14 cellular contexts compared by ENCODE assay signal in genomic region chr6:163731215-163732013, GRCh38.
A peak's percentile ranks its signal among the peaks of the same experiment; 100 is the strongest.
DNase-seq lines count a peak whose midpoint lies in the region; ATAC-seq and TF ChIP-seq lines count a peak whose summit lies in the region.
"Had no signal": no experiment of that assay in that cellular context is flagged by ENCODE, and none has a peak within 500 bp of the region (broad histone marks: within the 10 kb centered on the region; RNA-seq: fewer than 3 reads in every experiment).

No MANE protein-coding gene starts in this region.

- peak overlapping the region; percentile 63 to 81 (median 67); a peak in 19 of 22 replicates for H3K4me2 ChIP-seq in BLaER1 treated with 17β-estradiol and CSF1 and Interleukin-3, amounts not matched to agents 10 nM and 100 nM

- H3K4me3 ChIP-seq in BLaER1 treated with 17β-estradiol and CSF1 and Interleukin-3, amounts not matched to agents 10 nM and 100 nM: no peak overlapping the region
- H3K4me3 ChIP-seq in gastrocnemius medialis: no peak overlapping the region
- H3K4me3 ChIP-seq: SJCRH30 had no signal

- ATAC-seq in gastrocnemius medialis: peak in 1 of 2 donors; percentile 6

- DNase-seq in RPMI7951 (ENCODE audit: low read depth) (peak; percentile 19), islet precursor cell (peak; percentile 67), gastrocnemius medialis (no peak), A172 (ENCODE audit: low spot score) (no peak), AG20443 (ENCODE audit: low spot score) (no peak), MV-4-11 (lab: John Stamatoyannopoulos, UW) (no peak)
- DNase-seq: EL, H7, NCI-H1417 treated with DMSO at 0.1 percent for 48 hours, NCI-H2029, NCI-H510A treated with DMSO at 0.1 percent for 48 hours, SJCRH30 had no signal

- H3K27me3 ChIP-seq in BLaER1 treated with 17β-estradiol and CSF1 and Interleukin-3, amounts not matched to agents 10 nM and 100 nM: no peaks in the 10 kb centered on the region
- H3K27me3 ChIP-seq in gastrocnemius medialis: no peaks in the 10 kb centered on the region
- H3K27me3 ChIP-seq: SJCRH30 had no signal

- peak overlapping the region in 1 of 11 experiments; percentile 16; a peak in 1 of 22 replicates for H3K27ac ChIP-seq in BLaER1 treated with 17β-estradiol and CSF1 and Interleukin-3, amounts not matched to agents 10 nM and 100 nM
- peak overlapping the region in 3 of 4 donors; percentile 53 to 77 (median 66) for H3K27ac ChIP-seq in gastrocnemius medialis
- H3K27ac ChIP-seq: C4-2B, SJCRH30 had no signal

- H3K4me1 ChIP-seq in BLaER1 treated with 17β-estradiol and CSF1 and Interleukin-3, amounts not matched to agents 10 nM and 100 nM: peaks cover 25 to 68% (median 44%) of the 10 kb centered on the region in 10 experiments
- H3K4me1 ChIP-seq in gastrocnemius medialis: peaks cover 15 to 20% of the 10 kb centered on the region in 2 donors
- H3K4me1 ChIP-seq: SJCRH30 had no signal

- intact Hi-C loops in gastrocnemius medialis (cut with DNase I; ENCODE audit: low total_unique reads): no loop called here

- no peaks in the 10 kb centered on the region for H4K20me1 ChIP-seq in BLaER1 treated with 17β-estradiol and CSF1 and Interleukin-3, amounts not matched to agents 10 nM and 100 nM

- no peaks in the 10 kb centered on the region for H3K36me3 ChIP-seq in BLaER1 treated with 17β-estradiol and CSF1 and Interleukin-3, amounts not matched to agents 10 nM and 100 nM
- H3K36me3 ChIP-seq in gastrocnemius medialis: no peaks in the 10 kb centered on the region
- H3K36me3 ChIP-seq: SJCRH30 had no signal

- TF ChIP-seq POLR2A in gastrocnemius medialis (IDR thresholded peaks at IDR 0.05): no peak

- no peak overlapping the region for H3K9ac ChIP-seq in BLaER1 treated with 17β-estradiol and CSF1 and Interleukin-3, amounts not matched to agents 10 nM and 100 nM

- no peaks in the 10 kb centered on the region for H3K9me3 ChIP-seq in BLaER1 treated with 17β-estradiol and CSF1 and Interleukin-3, amounts not matched to agents 10 nM and 100 nM (replicated peaks in 1 of 11)
- no peaks in the 10 kb centered on the region for H3K9me3 ChIP-seq in gastrocnemius medialis
- H3K9me3 ChIP-seq: SJCRH30 had no signal

- in situ Hi-C loops in gastrocnemius medialis (cut with MboI; ENCODE audit: low sequenced_read_pairs in 4 of 4): no loop called here

- TF ChIP-seq CTCF in gastrocnemius medialis (IDR thresholded peaks at IDR 0.05 in 4 of 5, conservative IDR thresholded peaks at IDR 0.05 in 1 of 5): no peak

Comparison
In these comparisons a context has a peak if more than half of its experiments do, and no peak if none do; other contexts are left out.
1. DNase-seq: peak in RPMI7951 (single experiment) and islet precursor cell (single experiment); none in gastrocnemius medialis (0 of 2), A172 (single experiment), AG20443 (single experiment) and MV-4-11 (single experiment).